In genomic region chr9:127244609-127245601, GRCh38 we compare ENCODE assay signal across 8 cellular contexts. TPM values are rescaled to one million over a fixed set of nuclear protein-coding genes. Genes with fewer than 3 reads are reported as not detected.
DNase-seq lines count a peak whose midpoint lies in the region; ATAC-seq and TF ChIP-seq lines count a peak whose summit lies in the region.

No MANE protein-coding gene starts in this region.

- H3K9me3 ChIP-seq in thymus (ENCODE audit: control insufficient read depth), result no peaks in the 10 kb centered on the region

- H3K27me3 ChIP-seq in thymus (ENCODE audit: control insufficient read depth, insufficient read depth), result no peaks in the 10 kb centered on the region

- ATAC-seq in HG02642 (IDR thresholded peaks at IDR 0.05; ENCODE audit: poor library complexity, unreplicated experiment), result peak; percentile 100

- H3K27ac ChIP-seq in thymus (ENCODE audit: low read depth), result peak overlapping the region; percentile 18

- H3K4me1 ChIP-seq in thymus (ENCODE audit: control insufficient read depth, insufficient read depth, low read length), result peaks cover 4% of the 10 kb centered on the region

- peaks cover 12% of the 10 kb centered on the region for H3K4me1 Mint-ChIP-seq in activated naive CD8-positive, alpha-beta T cell treated with anti-CD3 and anti-CD28 coated beads for 36 hours
- H3K4me1 Mint-ChIP-seq in osteocyte (ENCODE audit: unreplicated experiment), result peaks cover 10% of the 10 kb centered on the region

- peaks cover 6% of the 10 kb centered on the region for H3K27me3 Mint-ChIP-seq in activated naive CD8-positive, alpha-beta T cell treated with anti-CD3 and anti-CD28 coated beads for 36 hours
- no peaks in the 10 kb centered on the region for H3K27me3 Mint-ChIP-seq in osteocyte (ENCODE audit: unreplicated experiment)

- H3K27ac Mint-ChIP-seq in activated naive CD8-positive, alpha-beta T cell treated with anti-CD3 and anti-CD28 coated beads for 36 hours, result peak overlapping the region; percentile 75
- H3K27ac Mint-ChIP-seq in osteocyte (ENCODE audit: unreplicated experiment), result peak overlapping the region; percentile 72

- intact Hi-C loops in head of caudate nucleus (cut with DNase I), result no loop called here

- peak overlapping the region; percentile 87 for H3K4me3 Mint-ChIP-seq in activated naive CD8-positive, alpha-beta T cell treated with anti-CD3 and anti-CD28 coated beads for 36 hours
- peak overlapping the region; percentile 86 for H3K4me3 Mint-ChIP-seq in osteocyte (ENCODE audit: unreplicated experiment)

- DNase-seq in GM12864 (ENCODE audit: low read depth) (peak; percentile 81), NCI-H128 (lab: John Stamatoyannopoulos, UW; ENCODE audit: unreplicated experiment) (peak; percentile 94), SKM-1 treated with dmso at 0.1 percent for 144 hours (lab: John Stamatoyannopoulos, UW; ENCODE audit: unreplicated experiment) (peak; percentile 92), head of caudate nucleus (peak; percentile 96 to 100 (median 99)), osteocyte (ENCODE audit: extremely low spot score, unreplicated experiment) (peak; percentile 97)
- peak; percentile 96 for DNase-seq in activated naive CD8-positive, alpha-beta T cell treated with anti-CD3 and anti-CD28 coated beads for 36 hours

- no peaks in the 10 kb centered on the region for H3K36me3 ChIP-seq in thymus (ENCODE audit: control insufficient read depth, insufficient read depth)

- TF ChIP-seq CTCF in GM12864 (IDR thresholded peaks at IDR 0.05; ENCODE audit: low read depth, low read length, missing control alignments) (no peak), osteocyte (IDR thresholded peaks at IDR 0.05) (no peak)

- H3K4me3 ChIP-seq in GM12864 (ENCODE audit: low read depth, low read length) (peak overlapping the region; percentile 58), thymus (ENCODE audit: low read length) (peak overlapping the region; percentile 55)

- H3K36me3 Mint-ChIP-seq in activated naive CD8-positive, alpha-beta T cell treated with anti-CD3 and anti-CD28 coated beads for 36 hours, result no peaks in the 10 kb centered on the region
- no peaks in the 10 kb centered on the region for H3K36me3 Mint-ChIP-seq in osteocyte (ENCODE audit: unreplicated experiment)

- no peaks in the 10 kb centered on the region for H3K9me3 Mint-ChIP-seq in activated naive CD8-positive, alpha-beta T cell treated with anti-CD3 and anti-CD28 coated beads for 36 hours
- H3K9me3 Mint-ChIP-seq in osteocyte (ENCODE audit: unreplicated experiment), result no peaks in the 10 kb centered on the region

- 12% methylated on average over 53 of the region's 53 CpGs for WGBS in thymus

RNA-seq across cellular contexts. Expression of gene GARNL3, which starts 19.7 kb away (rescaled TPM):
- 1 to 10 TPM; 2.0 TPM for total RNA-seq in activated naive CD8-positive, alpha-beta T cell treated with anti-CD3 and anti-CD28 coated beads for 36 hours
- 5.3 and 6.0 TPM in 2 replicates for total RNA-seq in osteocyte
- 1.5 TPM for polyA plus RNA-seq in thymus

Comparison
In these comparisons a context has a peak if more than half of its experiments do, and no peak if none do; other contexts are left out.
1. Peak in every context shown above with its lines: DNase-seq, ATAC-seq, H3K4me3 ChIP-seq and H3K27ac ChIP-seq.